Comparison of ENCODE assay signal across 10 cellular contexts in genomic region chr5:135944967-135945560, GRCh38. TPM values are rescaled to one million over a fixed set of nuclear protein-coding genes. Genes with fewer than 3 reads are reported as not detected.
DNase-seq lines count a peak whose midpoint lies in the region; ATAC-seq and TF ChIP-seq lines count a peak whose summit lies in the region.
"Had no signal": no experiment of that assay in that cellular context is flagged by ENCODE, and none has a peak within 500 bp of the region (broad histone marks: within the 10 kb centered on the region; RNA-seq: fewer than 3 reads in every experiment).

No MANE protein-coding gene starts in this region.

- peaks cover 22% of the 10 kb centered on the region for H3K27me3 Mint-ChIP-seq in activated CD4-positive, alpha-beta T cell treated with anti-CD3 and anti-CD28 coated beads, Interleukin-2, amount 10 ng/mL, durations not matched to agents 7 days and 5 days
- peaks cover 11% of the 10 kb centered on the region for H3K27me3 Mint-ChIP-seq in progenitor cell of endocrine pancreas

- DNase-seq in COR-L47 (lab: John Stamatoyannopoulos, UW) (peak; percentile 71), H4 (ENCODE audit: low spot score) (peak; percentile 89), NCI-H2227 (lab: John Stamatoyannopoulos, UW; ENCODE audit: unreplicated experiment) (peak; percentile 66), germinal center (ENCODE audit: low spot score) (peak; percentile 19), progenitor cell of endocrine pancreas (ENCODE audit: low spot score, unreplicated experiment) (peak; percentile 21)
- peak; percentile 44 for DNase-seq in activated CD4-positive, alpha-beta T cell treated with anti-CD3 and anti-CD28 coated beads, Interleukin-2, amount 10 ng/mL, durations not matched to agents 7 days and 5 days

- ATAC-seq in HG03175 (IDR thresholded peaks at IDR 0.05; ENCODE audit: unreplicated experiment) (no peak), HG02970 (IDR thresholded peaks at IDR 0.05; ENCODE audit: low FRiP score, unreplicated experiment) (no peak)
- ATAC-seq: T-helper 17 cell had no signal

- H3K4me3 Mint-ChIP-seq in activated CD4-positive, alpha-beta T cell treated with anti-CD3 and anti-CD28 coated beads, Interleukin-2, amount 10 ng/mL, durations not matched to agents 7 days and 5 days: no peak overlapping the region
- no peak overlapping the region for H3K4me3 Mint-ChIP-seq in progenitor cell of endocrine pancreas (ENCODE audit: low read depth)
- H3K4me3 Mint-ChIP-seq: T-helper 17 cell had no signal

- CTCF ChIA-PET in activated CD4-positive, alpha-beta T cell treated with anti-CD3 and anti-CD28 coated beads, Interleukin-2, amount 10 ng/mL, durations not matched to agents 7 days and 5 days (lab: Charles Lee): no interaction called here

- H3K27ac Mint-ChIP-seq in activated CD4-positive, alpha-beta T cell treated with anti-CD3 and anti-CD28 coated beads, Interleukin-2, amount 10 ng/mL, durations not matched to agents 7 days and 5 days: no peak overlapping the region
- no peak overlapping the region for H3K27ac Mint-ChIP-seq in progenitor cell of endocrine pancreas
- H3K27ac Mint-ChIP-seq: T-helper 17 cell had no signal

- no peaks in the 10 kb centered on the region for H3K9me3 Mint-ChIP-seq in activated CD4-positive, alpha-beta T cell treated with anti-CD3 and anti-CD28 coated beads, Interleukin-2, amount 10 ng/mL, durations not matched to agents 7 days and 5 days
- no peaks in the 10 kb centered on the region for H3K9me3 Mint-ChIP-seq in progenitor cell of endocrine pancreas (ENCODE audit: low read depth)

- POLR2A ChIA-PET in activated CD4-positive, alpha-beta T cell treated with anti-CD3 and anti-CD28 coated beads, Interleukin-2, amount 10 ng/mL, durations not matched to agents 7 days and 5 days (lab: Charles Lee): no interaction called here

- no peaks in the 10 kb centered on the region for H3K36me3 Mint-ChIP-seq in activated CD4-positive, alpha-beta T cell treated with anti-CD3 and anti-CD28 coated beads, Interleukin-2, amount 10 ng/mL, durations not matched to agents 7 days and 5 days (ENCODE audit: low read depth)
- no peaks in the 10 kb centered on the region for H3K36me3 Mint-ChIP-seq in progenitor cell of endocrine pancreas (ENCODE audit: insufficient read depth)

- no peaks in the 10 kb centered on the region for H3K4me1 Mint-ChIP-seq in activated CD4-positive, alpha-beta T cell treated with anti-CD3 and anti-CD28 coated beads, Interleukin-2, amount 10 ng/mL, durations not matched to agents 7 days and 5 days
- no peaks in the 10 kb centered on the region for H3K4me1 Mint-ChIP-seq in progenitor cell of endocrine pancreas (ENCODE audit: low read depth)
- H3K4me1 Mint-ChIP-seq: T-helper 17 cell had no signal

- TF ChIP-seq CTCF in progenitor cell of endocrine pancreas (IDR thresholded peaks at IDR 0.05; ENCODE audit: unreplicated experiment): peak; percentile 85

RNA-seq across cellular contexts. Expression of gene LECT2, which starts 9.7 kb away (rescaled TPM):
- not detected in 2 replicates for total RNA-seq in H4 (2014; rRNA removed; shearing (Covaris generic))
- not detected for total RNA-seq in activated CD4-positive, alpha-beta T cell treated with anti-CD3 and anti-CD28 coated beads, Interleukin-2, amount 10 ng/mL, durations not matched to agents 7 days and 5 days
- not detected in 2 replicates for total RNA-seq in progenitor cell of endocrine pancreas
- total RNA-seq: skeletal muscle tissue, T-helper 17 cell had no signal

RNA-seq across cellular contexts. Expression of gene IL9, which starts 49.4 kb away (rescaled TPM):
- not detected in 2 replicates for total RNA-seq in H4 (2014; rRNA removed; shearing (Covaris generic))
- not detected for total RNA-seq in activated CD4-positive, alpha-beta T cell treated with anti-CD3 and anti-CD28 coated beads, Interleukin-2, amount 10 ng/mL, durations not matched to agents 7 days and 5 days
- total RNA-seq in progenitor cell of endocrine pancreas: not detected in 2 replicates
- total RNA-seq: skeletal muscle tissue, T-helper 17 cell had no signal

Comparison
In these comparisons a context has a peak if more than half of its experiments do, and no peak if none do; other contexts are left out.
1. DNase-seq: peak in every context shown above with its lines; median percentile 89 in H4; 71 in COR-L47; 66 in NCI-H2227; 44 in activated CD4-positive, alpha-beta T cell treated with anti-CD3 and anti-CD28 coated beads, Interleukin-2, amount 10 ng/mL, durations not matched to agents 7 days and 5 days; 21 in progenitor cell of endocrine pancreas; 19 in germinal center.